In the genomic region with DNA sequence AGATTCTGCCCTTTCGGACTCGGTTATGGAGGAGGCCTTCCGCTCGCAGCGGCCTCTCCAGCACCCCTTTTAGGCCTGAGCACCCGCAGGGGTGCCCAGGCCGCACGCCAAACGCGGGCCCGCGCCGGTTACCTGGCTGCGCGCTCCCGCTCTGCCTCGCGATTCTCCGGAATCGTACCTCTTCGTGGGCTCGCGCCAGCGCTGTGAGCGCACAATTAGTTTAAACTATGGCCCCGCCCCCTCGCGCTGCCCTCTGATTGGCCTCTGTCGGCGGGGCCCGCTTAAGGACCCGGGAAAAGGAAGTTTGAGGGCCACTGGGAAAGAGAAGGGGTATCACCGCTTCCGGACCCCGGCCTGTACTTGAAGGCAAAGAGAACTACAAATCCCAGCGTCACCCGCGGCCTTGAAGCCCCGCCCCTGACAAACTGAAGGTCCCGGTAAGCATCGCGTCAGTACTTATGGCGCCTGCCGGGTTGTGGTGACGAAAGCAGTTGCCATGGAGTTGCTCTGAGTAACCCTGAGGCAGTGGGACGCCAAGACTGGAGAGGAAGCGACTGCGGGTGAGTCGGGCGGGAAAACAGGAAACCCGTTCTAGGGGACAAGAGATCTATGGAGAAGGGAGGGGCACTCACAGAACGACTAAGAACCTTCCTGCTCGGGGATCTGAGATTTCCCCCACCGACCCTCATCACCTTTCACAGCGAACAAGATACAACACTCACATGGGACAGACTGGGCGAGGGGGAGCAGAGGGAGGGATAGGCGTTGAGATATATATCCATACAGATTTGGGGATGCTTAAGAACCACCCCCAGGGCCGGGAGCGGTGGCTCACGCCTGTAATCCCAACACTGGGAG, we compare ENCODE assay signal across 8 cellular contexts.
DNase-seq lines count a peak whose midpoint lies in the region; ATAC-seq and FAIRE-seq lines count a peak whose summit lies in the region.

A gene with protein sequence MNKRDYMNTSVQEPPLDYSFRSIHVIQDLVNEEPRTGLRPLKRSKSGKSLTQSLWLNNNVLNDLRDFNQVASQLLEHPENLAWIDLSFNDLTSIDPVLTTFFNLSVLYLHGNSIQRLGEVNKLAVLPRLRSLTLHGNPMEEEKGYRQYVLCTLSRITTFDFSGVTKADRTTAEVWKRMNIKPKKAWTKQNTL (plus strand): TSS at position 525 of the 858 bp plus-strand sequence. CDS start 8,234 bp downstream, outside the sequence.
A gene with protein sequence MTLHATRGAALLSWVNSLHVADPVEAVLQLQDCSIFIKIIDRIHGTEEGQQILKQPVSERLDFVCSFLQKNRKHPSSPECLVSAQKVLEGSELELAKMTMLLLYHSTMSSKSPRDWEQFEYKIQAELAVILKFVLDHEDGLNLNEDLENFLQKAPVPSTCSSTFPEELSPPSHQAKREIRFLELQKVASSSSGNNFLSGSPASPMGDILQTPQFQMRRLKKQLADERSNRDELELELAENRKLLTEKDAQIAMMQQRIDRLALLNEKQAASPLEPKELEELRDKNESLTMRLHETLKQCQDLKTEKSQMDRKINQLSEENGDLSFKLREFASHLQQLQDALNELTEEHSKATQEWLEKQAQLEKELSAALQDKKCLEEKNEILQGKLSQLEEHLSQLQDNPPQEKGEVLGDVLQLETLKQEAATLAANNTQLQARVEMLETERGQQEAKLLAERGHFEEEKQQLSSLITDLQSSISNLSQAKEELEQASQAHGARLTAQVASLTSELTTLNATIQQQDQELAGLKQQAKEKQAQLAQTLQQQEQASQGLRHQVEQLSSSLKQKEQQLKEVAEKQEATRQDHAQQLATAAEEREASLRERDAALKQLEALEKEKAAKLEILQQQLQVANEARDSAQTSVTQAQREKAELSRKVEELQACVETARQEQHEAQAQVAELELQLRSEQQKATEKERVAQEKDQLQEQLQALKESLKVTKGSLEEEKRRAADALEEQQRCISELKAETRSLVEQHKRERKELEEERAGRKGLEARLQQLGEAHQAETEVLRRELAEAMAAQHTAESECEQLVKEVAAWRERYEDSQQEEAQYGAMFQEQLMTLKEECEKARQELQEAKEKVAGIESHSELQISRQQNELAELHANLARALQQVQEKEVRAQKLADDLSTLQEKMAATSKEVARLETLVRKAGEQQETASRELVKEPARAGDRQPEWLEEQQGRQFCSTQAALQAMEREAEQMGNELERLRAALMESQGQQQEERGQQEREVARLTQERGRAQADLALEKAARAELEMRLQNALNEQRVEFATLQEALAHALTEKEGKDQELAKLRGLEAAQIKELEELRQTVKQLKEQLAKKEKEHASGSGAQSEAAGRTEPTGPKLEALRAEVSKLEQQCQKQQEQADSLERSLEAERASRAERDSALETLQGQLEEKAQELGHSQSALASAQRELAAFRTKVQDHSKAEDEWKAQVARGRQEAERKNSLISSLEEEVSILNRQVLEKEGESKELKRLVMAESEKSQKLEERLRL (N-terminal part only) (minus strand): TSS at position 217 of the 858 bp plus-strand sequence. CDS start 44,599 bp downstream, outside the sequence.

- ATAC-seq in GM19043 (IDR thresholded peaks at IDR 0.05; ENCODE audit: low read depth, unreplicated experiment) (peak; percentile 92), HG03354 (IDR thresholded peaks at IDR 0.05; ENCODE audit: poor library complexity, severe bottlenecking, unreplicated experiment) (peak; percentile 94)
- peak; percentile 95 for ATAC-seq in activated CD4-positive, CD25-positive, alpha-beta regulatory T cell treated with anti-CD3 and anti-CD28 coated beads, Interleukin-2, amount 50 U/mL, for 24 hours

- peak; percentile 94 for DNase-seq in AG20443 (ENCODE audit: low spot score)
- peak; percentile 99 to 100 for DNase-seq in NCI-H446 (lab: John Stamatoyannopoulos, UW)
- DNase-seq in cerebellar cortex (ENCODE audit: low spot score): peak; percentile 100
- DNase-seq in stimulated activated CD4-positive, alpha-beta T cell treated with anti-CD3 and anti-CD28 coated beads, Interleukin-12 subunit alpha, Interleukin-12 subunit beta, amount 100 ng/mL, for 24 hours (ENCODE audit: low read depth in 2 of 2): peak; percentile 96 to 99

- FAIRE-seq in islet of Langerhans (lab: Jason Lieb, UNC): peak; percentile 82

Comparison
In these comparisons a context has a peak if more than half of its experiments do, and no peak if none do; other contexts are left out.
1. Peak in every context shown above with its lines: DNase-seq and ATAC-seq.